8 cellular contexts compared by ENCODE assay signal in genomic region chr7:129091484-129092002, GRCh38. TPM values are rescaled to one million over a fixed set of nuclear protein-coding genes. Genes with fewer than 3 reads are reported as not detected.
DNase-seq lines count a peak whose midpoint lies in the region; ATAC-seq and TF ChIP-seq lines count a peak whose summit lies in the region.

No MANE protein-coding gene starts in this region.

- H3K4me1 Mint-ChIP-seq in activated T-helper 2 cell treated with anti-CD3 and anti-CD28 coated beads, Interferon-gamma antibody, Interleukin-2, Interleukin-4, amounts not matched to agents 10 μg/mL and 5 μg/mL and 100 μg/mL, durations not matched to agents 14 hours and 24 hours and 36 hours (ENCODE audit: low read depth): peaks cover 25% of the 10 kb centered on the region

- H3K36me3 ChIP-seq in neutrophil: no peaks in the 10 kb centered on the region

- TF ChIP-seq CTCF in foreskin keratinocyte (conservative IDR thresholded peaks at IDR 0.05) (peak; percentile 98), neutrophil (IDR thresholded peaks at IDR 0.05) (peak; percentile 98)

- peak; percentile 88 for DNase-seq in AG20443 (ENCODE audit: low spot score)
- peak; percentile 68 for DNase-seq in GM19240 (ENCODE audit: insufficient read length, low spot score)
- peak; percentile 79 for DNase-seq in LoVo (ENCODE audit: low spot score)
- peak; percentile 89 for DNase-seq in RPMI8226
- peak; percentile 79 for DNase-seq in activated T-helper 2 cell treated with anti-CD3 and anti-CD28 coated beads, Interferon-gamma antibody, Interleukin-2, Interleukin-4, amounts not matched to agents 10 μg/mL and 5 μg/mL and 100 μg/mL, durations not matched to agents 14 hours and 24 hours and 36 hours (ENCODE audit: low spot score)
- peak; percentile 14 to 41 for DNase-seq in foreskin keratinocyte
- DNase-seq in superior temporal gyrus (ENCODE audit: extremely low spot score): peak; percentile 87

- intact Hi-C loops in activated T-helper 2 cell treated with anti-CD3 and anti-CD28 coated beads, Interferon-gamma antibody, Interleukin-2, Interleukin-4, amounts not matched to agents 10 μg/mL and 5 μg/mL and 100 μg/mL, durations not matched to agents 14 hours and 24 hours and 36 hours (cut with micrococcal nuclease): loop anchor here (1.0 to 2.0 kb wide), 2 partner anchors 37 to 187 kb away; partner anchors contain the start of gene TNPO3

- no peak overlapping the region for H3K27ac Mint-ChIP-seq in activated T-helper 2 cell treated with anti-CD3 and anti-CD28 coated beads, Interferon-gamma antibody, Interleukin-2, Interleukin-4, amounts not matched to agents 10 μg/mL and 5 μg/mL and 100 μg/mL, durations not matched to agents 14 hours and 24 hours and 36 hours

- peak overlapping the region; percentile 25 to 38 for H3K4me3 ChIP-seq in neutrophil (ENCODE audit: low read depth in 1 of 2, low read length in 1 of 2)

- H3K27me3 Mint-ChIP-seq in activated T-helper 2 cell treated with anti-CD3 and anti-CD28 coated beads, Interferon-gamma antibody, Interleukin-2, Interleukin-4, amounts not matched to agents 10 μg/mL and 5 μg/mL and 100 μg/mL, durations not matched to agents 14 hours and 24 hours and 36 hours (ENCODE audit: low read depth): peaks cover 1% of the 10 kb centered on the region

- H3K36me3 Mint-ChIP-seq in activated T-helper 2 cell treated with anti-CD3 and anti-CD28 coated beads, Interferon-gamma antibody, Interleukin-2, Interleukin-4, amounts not matched to agents 10 μg/mL and 5 μg/mL and 100 μg/mL, durations not matched to agents 14 hours and 24 hours and 36 hours (ENCODE audit: low read depth): no peaks in the 10 kb centered on the region

- no peak overlapping the region for H3K27ac ChIP-seq in foreskin keratinocyte
- peak overlapping the region; percentile 46 for H3K27ac ChIP-seq in neutrophil

- H3K4me1 ChIP-seq in foreskin keratinocyte (no peaks in the 10 kb centered on the region), neutrophil (ENCODE audit: control insufficient read depth in 1 of 2, insufficient read depth in 1 of 2, low read depth in 1 of 2, low read length in 1 of 2) (peaks cover 42 to 43% of the 10 kb centered on the region in 2 experiments)

- H3K27me3 ChIP-seq in foreskin keratinocyte: peaks cover 15% of the 10 kb centered on the region
- H3K27me3 ChIP-seq in neutrophil: no peaks in the 10 kb centered on the region

- ATAC-seq in foreskin keratinocyte: peak; percentile 75

- H3K4me3 Mint-ChIP-seq in activated T-helper 2 cell treated with anti-CD3 and anti-CD28 coated beads, Interferon-gamma antibody, Interleukin-2, Interleukin-4, amounts not matched to agents 10 μg/mL and 5 μg/mL and 100 μg/mL, durations not matched to agents 14 hours and 24 hours and 36 hours (ENCODE audit: low read depth): no peak overlapping the region

- no peaks in the 10 kb centered on the region for H3K9me3 Mint-ChIP-seq in activated T-helper 2 cell treated with anti-CD3 and anti-CD28 coated beads, Interferon-gamma antibody, Interleukin-2, Interleukin-4, amounts not matched to agents 10 μg/mL and 5 μg/mL and 100 μg/mL, durations not matched to agents 14 hours and 24 hours and 36 hours

- H3K9me3 ChIP-seq in neutrophil: no peaks in the 10 kb centered on the region

RNA-seq across cellular contexts. Expression of gene TNPO3, which starts 36.6 kb away (rescaled TPM):
- 53.3 and 53.7 TPM in 2 replicates for total RNA-seq in activated T-helper 2 cell treated with anti-CD3 and anti-CD28 coated beads, Interferon-gamma antibody, Interleukin-2, Interleukin-4, amounts not matched to agents 10 μg/mL and 5 μg/mL and 100 μg/mL, durations not matched to agents 14 hours and 24 hours and 36 hours
- total RNA-seq in foreskin keratinocyte: 52.0 and 54.0 TPM in 2 replicates
- polyA plus RNA-seq in foreskin keratinocyte: 18.9 and 22.1 TPM in 2 replicates

RNA-seq across cellular contexts. Expression of gene TSPAN33, which starts 53.0 kb away (rescaled TPM):
- 5.5 and 5.6 TPM in 2 replicates for total RNA-seq in activated T-helper 2 cell treated with anti-CD3 and anti-CD28 coated beads, Interferon-gamma antibody, Interleukin-2, Interleukin-4, amounts not matched to agents 10 μg/mL and 5 μg/mL and 100 μg/mL, durations not matched to agents 14 hours and 24 hours and 36 hours
- total RNA-seq in foreskin keratinocyte: 1.4 and 4.5 TPM in 2 replicates
- 1.6 and 4.5 TPM in 2 replicates for polyA plus RNA-seq in foreskin keratinocyte

Comparison
In these comparisons a context has a peak if more than half of its experiments do, and no peak if none do; other contexts are left out.
1. DNase-seq: peak in every context shown above with its lines; median percentile 89 in RPMI8226; 88 in AG20443; 87 in superior temporal gyrus; 79 in LoVo; 79 in activated T-helper 2 cell treated with anti-CD3 and anti-CD28 coated beads, Interferon-gamma antibody, Interleukin-2, Interleukin-4, amounts not matched to agents 10 μg/mL and 5 μg/mL and 100 μg/mL, durations not matched to agents 14 hours and 24 hours and 36 hours; 68 in GM19240; 28 in foreskin keratinocyte.